9 cellular contexts compared by ENCODE assay signal in genomic region chr6:136607932-136608772, GRCh38. TPM values are rescaled to one million over a fixed set of nuclear protein-coding genes. Genes with fewer than 3 reads are reported as not detected.
A peak's percentile ranks its signal among the peaks of the same experiment; 100 is the strongest.
DNase-seq lines count a peak whose midpoint lies in the region; ATAC-seq, FAIRE-seq and TF ChIP-seq lines count a peak whose summit lies in the region.
"Had no signal": no experiment of that assay in that cellular context is flagged by ENCODE, and none has a peak within 500 bp of the region (broad histone marks: within the 10 kb centered on the region; RNA-seq: fewer than 3 reads in every experiment).

No MANE protein-coding gene starts in this region.

- no peak overlapping the region for H2BK120ac ChIP-seq in trophoblast cell (ENCODE audit: insufficient read depth, low read length, poor library complexity)

- no peak overlapping the region for H2BK12ac ChIP-seq in trophoblast cell (ENCODE audit: low read length)

- TF ChIP-seq POLR2A in Peyer's patch (IDR thresholded peaks at IDR 0.05) = no peak

- H3K9me3 ChIP-seq in Peyer's patch = no peaks in the 10 kb centered on the region
- H3K9me3 ChIP-seq in trophoblast cell (ENCODE audit: insufficient read depth, low read depth, low read length) = no peaks in the 10 kb centered on the region

- H3K23ac ChIP-seq in trophoblast cell (ENCODE audit: low read length) = no peak overlapping the region

- peaks cover 0 to 8% (median 0%) of the 10 kb centered on the region in 3 donors for H3K36me3 ChIP-seq in Peyer's patch
- H3K36me3 ChIP-seq in trophoblast cell (ENCODE audit: control insufficient read depth in 1 of 2, insufficient read depth in 2 of 2, low read length in 2 of 2) = no peaks in the 10 kb centered on the region

- H3K27ac ChIP-seq in Peyer's patch (peak overlapping the region in 2 of 4 donors; percentile 37 to 62), foreskin keratinocyte (peak overlapping the region; percentile 61), trophoblast cell (ENCODE audit: low read depth, low read length) (no peak overlapping the region)

- no peaks in the 10 kb centered on the region for H3K79me2 ChIP-seq in trophoblast cell (ENCODE audit: control insufficient read depth, insufficient read depth, low read length, poor library complexity)

- H3K4me3 ChIP-seq in Peyer's patch (no peak overlapping the region), trophoblast cell (ENCODE audit: low read depth, low read length) (no peak overlapping the region)

- no peak overlapping the region for H3K14ac ChIP-seq in trophoblast cell (ENCODE audit: low read length)

- no peak overlapping the region for H4K12ac ChIP-seq in trophoblast cell (ENCODE audit: low read depth, low read length)

- no peak overlapping the region for H3K18ac ChIP-seq in trophoblast cell (ENCODE audit: low read length)

- no peak overlapping the region for H4K91ac ChIP-seq in trophoblast cell (ENCODE audit: low read depth, low read length)

- H2AK5ac ChIP-seq in trophoblast cell (ENCODE audit: low read length) = no peak overlapping the region

- ATAC-seq in GM19438 (IDR thresholded peaks at IDR 0.05; ENCODE audit: low read depth, unreplicated experiment) (peak; percentile 86), HG03565 (IDR thresholded peaks at IDR 0.05; ENCODE audit: unreplicated experiment) (peak; percentile 88), foreskin keratinocyte (peak; percentile 68)

- FAIRE-seq in urothelium cell line (lab: Jason Lieb, UNC) = no peak
- FAIRE-seq: colon had no signal

- H3K27me3 ChIP-seq in Peyer's patch (no peaks in the 10 kb centered on the region), foreskin keratinocyte (no peaks in the 10 kb centered on the region), trophoblast cell (ENCODE audit: insufficient read depth, low read length) (no peaks in the 10 kb centered on the region)

- H4K8ac ChIP-seq in trophoblast cell (ENCODE audit: low read depth, low read length) = no peak overlapping the region

- DNase-seq in Caki2 (ENCODE audit: low read depth) = peak; percentile 52
- DNase-seq in Peyer's patch = peak; percentile 67 to 91 (median 71)
- peak; percentile 57 for DNase-seq in activated T-helper 1 cell treated with Interleukin-2 at 50 U/mL for 16 hours (ENCODE audit: low read depth)
- peak; percentile 49 to 77 for DNase-seq in foreskin keratinocyte
- peak; percentile 62 to 91 for DNase-seq in trophoblast cell
- DNase-seq in urothelium cell line (ENCODE audit: low spot score) = peak; percentile 47

- no peak overlapping the region for H3K4me2 ChIP-seq in trophoblast cell (ENCODE audit: low read length)

- TF ChIP-seq CTCF in Peyer's patch (IDR thresholded peaks at IDR 0.05) (peak; percentile 56 to 88 (median 73)), foreskin keratinocyte (conservative IDR thresholded peaks at IDR 0.05) (peak; percentile 79)

- in situ Hi-C loops in Caki2 (cut with HindIII; ENCODE audit: low pct_unique_long_range_greater_than_20kb, low sequenced_read_pairs) = no loop called here

- no peak overlapping the region for H2AFZ ChIP-seq in trophoblast cell (ENCODE audit: insufficient read depth, low read length, poor library complexity)

- no CpG with 5 or more reads among the region's 12 CpGs for WGBS in trophoblast cell (ENCODE audit: extremely low coverage, insufficient coverage, insufficient read length)

- no peak overlapping the region for H2BK5ac ChIP-seq in trophoblast cell (ENCODE audit: low read depth, low read length, poor library complexity)

- peaks cover 2% of the 10 kb centered on the region for H3K79me1 ChIP-seq in trophoblast cell (ENCODE audit: low read length)

- H3K4me1 ChIP-seq in Peyer's patch (peaks cover 0 to 25% (median 0%) of the 10 kb centered on the region in 4 donors), foreskin keratinocyte (peaks cover 32% of the 10 kb centered on the region), trophoblast cell (ENCODE audit: control insufficient read depth in 1 of 2, insufficient read depth in 2 of 2, low read length in 2 of 2) (no peaks in the 10 kb centered on the region)

- H3K4ac ChIP-seq in trophoblast cell (ENCODE audit: low read depth, low read length) = no peak overlapping the region

- H3K9ac ChIP-seq in trophoblast cell (ENCODE audit: low read length) = no peak overlapping the region

RNA-seq across cellular contexts. Expression of gene MAP7, which starts 57.9 kb away (rescaled TPM):
- 12.9 and 14.8 TPM in 2 replicates for total RNA-seq in Caki2 (2014; rRNA removed; shearing (Covaris generic); ENCODE audit: low replicate concordance)
- total RNA-seq in Peyer's patch (10 to 100 TPM; 16.5 to 47.1 (median 38.8) TPM), foreskin keratinocyte (20.8 and 25.4 TPM in 2 replicates)
- 7.5 and 9.1 TPM in 2 replicates for polyA plus RNA-seq in foreskin keratinocyte
- 58.6 and 61.6 TPM in 2 replicates for polyA plus RNA-seq in trophoblast cell (2013)
